In genomic region chr13:95301135-95301946, GRCh38 we compare ENCODE assay signal across 8 cellular contexts. TPM values are rescaled to one million over a fixed set of nuclear protein-coding genes. Genes with fewer than 3 reads are reported as not detected.
DNase-seq lines count a peak whose midpoint lies in the region; ATAC-seq and TF ChIP-seq lines count a peak whose summit lies in the region.

Gene ABCC4, minus strand, starts transcription at chr13:95301451. Its CDS starts 137 bp downstream, at chr13:95301314.

- H3K9me3 ChIP-seq in MG63 (no peaks in the 10 kb centered on the region; the same call in 1 of the 2 replicates), adrenal gland (replicated peaks in 1 of 3) (no peaks in the 10 kb centered on the region), right cardiac atrium (ENCODE audit: control insufficient read depth, low read length) (no peaks in the 10 kb centered on the region)

- TF ChIP-seq POLR2A in GM10847 (IDR thresholded peaks at IDR 0.05; ENCODE audit: extremely low read depth, insufficient read length) (peak; percentile 50), adrenal gland (IDR thresholded peaks at IDR 0.05) (peak in 1 of 2 donors; percentile 29)

- peak; percentile 85 for DNase-seq in HCEC 1CT
- DNase-seq in MG63 = peak; percentile 85
- DNase-seq in SW480 (ENCODE audit: low spot score) = peak; percentile 72
- peak; percentile 33 to 62 (median 52) for DNase-seq in adrenal gland
- peak; percentile 76 to 90 (median 88) for DNase-seq in right cardiac atrium
- DNase-seq in renal cortical epithelial cell (ENCODE audit: low read depth) = no peak
- no peak for DNase-seq in NCI-H2029 treated with DMSO at 0.1 percent for 48 hours (lab: John Stamatoyannopoulos, UW)

- H3K4me3 ChIP-seq in MG63 = peak within 1 kb of the TSS; percentile 86
- H3K4me3 ChIP-seq in adrenal gland = peak within 1 kb of the TSS in 3 of 4 donors; percentile 11 to 58 (median 32)
- peak within 1 kb of the TSS; percentile 59 for H3K4me3 ChIP-seq in right cardiac atrium (ENCODE audit: low read length)

- peaks cover 4% of the 10 kb centered on the region for H3K36me3 ChIP-seq in MG63
- no peaks in the 10 kb centered on the region for H3K36me3 ChIP-seq in adrenal gland (replicated peaks in 1 of 2)

- 0 to 1% (median 1%) methylated on average over 21 to 102 of the region's 102 CpGs for WGBS in adrenal gland, 4 donors
- under 1% methylated on average over 102 of the region's 102 CpGs for WGBS in right cardiac atrium

- H3K27ac ChIP-seq in adrenal gland (peak within 1 kb of the TSS in 3 of 5 donors; percentile 4 to 59 (median 38)), right cardiac atrium (ENCODE audit: low read length) (peak within 1 kb of the TSS; percentile 19)

- ATAC-seq in right cardiac atrium = peak; percentile 94 to 95

- peak in 1 of 6 experiments; percentile 4 for TF ChIP-seq CTCF in adrenal gland (IDR thresholded peaks at IDR 0.05)

- H3K27me3 ChIP-seq in MG63 = no peaks in the 10 kb centered on the region
- H3K27me3 ChIP-seq in adrenal gland = no peaks in the 10 kb centered on the region
- no peaks in the 10 kb centered on the region for H3K27me3 ChIP-seq in right cardiac atrium (ENCODE audit: control insufficient read depth, insufficient read depth)

- intact Hi-C loops in adrenal gland (cut with DNase I) = no loop called here
- intact Hi-C loops in right cardiac atrium (cut with DNase I) = loop anchor here in 1 of 4 donors (10.0 kb wide), 1 partner anchor 83 kb away; no protein-coding TSS in a partner anchor

- H3K4me1 ChIP-seq in adrenal gland (replicated peaks in 1 of 2) = peaks cover 0 to 7% of the 10 kb centered on the region in 2 donors
- H3K4me1 ChIP-seq in right cardiac atrium (ENCODE audit: control insufficient read depth, insufficient read depth, low read length) = no peaks in the 10 kb centered on the region

RNA-seq across cellular contexts. Expression of gene ABCC4, which starts in this region (rescaled TPM):
- total RNA-seq in MG63 (2014; rRNA removed; shearing (Covaris generic); ENCODE audit: low replicate concordance) = 9.4 and 11.3 TPM in 2 replicates
- total RNA-seq in adrenal gland (1 to 10 TPM; 1.5 to 6.6 (median 3.8) TPM), right cardiac atrium (1 to 10 TPM; 3.5 to 5.8 (median 4.7) TPM), renal cortical epithelial cell (77.4 and 145 TPM in 2 replicates)
- polyA plus RNA-seq in adrenal gland (1 to 10 TPM in 1 of 3 donors, under 1 TPM in 2; 0.56 to 2.1 (median 0.57) TPM), right cardiac atrium (1.2 TPM)

Comparison
In these comparisons a context has a peak if more than half of its experiments do, and no peak if none do; other contexts are left out.
1. DNase-seq: peak in HCEC 1CT (single experiment), MG63 (single experiment), SW480 (single experiment), adrenal gland (7 of 7) and right cardiac atrium (3 of 3); none in renal cortical epithelial cell (single experiment) and NCI-H2029 treated with DMSO at 0.1 percent for 48 hours (single experiment).
2. H3K4me3 ChIP-seq: peak in every context shown above with its lines; median percentile 86 in MG63; 59 in right cardiac atrium; 32 in adrenal gland.